ENCODE assay signal across 1 cellular context in genomic region chr1:23019094-23019850, GRCh38.
TF ChIP-seq lines count a peak whose summit lies in the region.

KDM1A (plus strand) TSS chr1:23019468; CDS start chr1:23019597, 129 bp downstream.

TF ChIP-seq in HepG2, 621 proteins besides CTCF, POLR2A, EP300 and RAD21 (continued from another document and continues in another):
- TF ChIP-seq HMGXB3 (CRISPR knock-in tag; IDR thresholded peaks at IDR 0.05; ENCODE audit: borderline replicate concordance), result peak; percentile 93
- TF ChIP-seq ZNF225 (CRISPR knock-in tag; IDR thresholded peaks at IDR 0.05), result peak; percentile 62; the same call in 1 of the 2 replicates
- no peak for TF ChIP-seq SMYD3 (CRISPR knock-in tag; IDR thresholded peaks at IDR 0.05)
- no peak for TF ChIP-seq SRSF1 (optimal IDR thresholded peaks at IDR 0.05; ENCODE audit: low read depth, low read length)
- TF ChIP-seq CHD2 (IDR thresholded peaks at IDR 0.05; ENCODE audit: low read depth, low read length), result 0 out of 2 replicates have a peak, but pooled peaks have one; percentile 47
- TF ChIP-seq SPEN (CRISPR knock-in tag; IDR thresholded peaks at IDR 0.05; ENCODE audit: low read depth), result peak; percentile 99
- 0 out of 2 replicates have a peak, but pooled peaks have one; percentile 24 for TF ChIP-seq BRF2 (CRISPR knock-in tag; IDR thresholded peaks at IDR 0.05)
- TF ChIP-seq FOXM1 (CRISPR knock-in tag; IDR thresholded peaks at IDR 0.05), result no peak; the same call in 1 of the 2 replicates
- peak; percentile 69 for TF ChIP-seq RARA (CRISPR knock-in tag; IDR thresholded peaks at IDR 0.05)
- TF ChIP-seq ZNF18 (CRISPR knock-in tag; IDR thresholded peaks at IDR 0.05; ENCODE audit: insufficient replicate concordance), result peak; percentile 48
- TF ChIP-seq ARID4A (CRISPR knock-in tag; IDR thresholded peaks at IDR 0.05; ENCODE audit: borderline replicate concordance), result peak; percentile 90; the same call in 1 of the 2 replicates
- TF ChIP-seq DR1 (CRISPR knock-in tag; IDR thresholded peaks at IDR 0.05), result peak; percentile 94
- peak; percentile 73 for TF ChIP-seq SP5 (CRISPR knock-in tag; IDR thresholded peaks at IDR 0.05; ENCODE audit: borderline replicate concordance, low read depth)
- peak; percentile 58 for TF ChIP-seq HCFC1 (IDR thresholded peaks at IDR 0.05; ENCODE audit: low read depth, low read length)
- peak; percentile 54; the same call in 1 of the 2 replicates for TF ChIP-seq ZNF280D (CRISPR knock-in tag; IDR thresholded peaks at IDR 0.05)
- peak; percentile 97 for TF ChIP-seq YEATS2 (CRISPR knock-in tag; IDR thresholded peaks at IDR 0.05; ENCODE audit: borderline replicate concordance)
- TF ChIP-seq HNF1A (IDR thresholded peaks at IDR 0.05; ENCODE audit: low read depth), result peak; percentile 16; the same call in 1 of the 2 replicates
- no peak; the same call in 1 of the 2 replicates for TF ChIP-seq HNF1A (CRISPR knock-in tag; IDR thresholded peaks at IDR 0.05; ENCODE audit: borderline replicate concordance)
- 0 out of 2 replicates have a peak, but pooled peaks have one; percentile 21 for TF ChIP-seq ZNF879 (CRISPR knock-in tag; IDR thresholded peaks at IDR 0.05)
- TF ChIP-seq SP2 (CRISPR knock-in tag; IDR thresholded peaks at IDR 0.05), result no peak
- TF ChIP-seq PHB2 (IDR thresholded peaks at IDR 0.05; ENCODE audit: partially characterized antibody), result no peak
- no peak for TF ChIP-seq TRIM24 (CRISPR knock-in tag; IDR thresholded peaks at IDR 0.05)
- TF ChIP-seq BCL3 (CRISPR knock-in tag; IDR thresholded peaks at IDR 0.05), result peak; percentile 88
- TF ChIP-seq ZNF580 (CRISPR knock-in tag; IDR thresholded peaks at IDR 0.05; ENCODE audit: borderline replicate concordance, low read depth), result peak; percentile 92; the same call in 1 of the 2 replicates
- peak; percentile 44; the same call in 1 of the 2 replicates for TF ChIP-seq ZNF773 (CRISPR knock-in tag; IDR thresholded peaks at IDR 0.05; ENCODE audit: borderline replicate concordance)
- no peak for TF ChIP-seq CREBL2 (CRISPR knock-in tag; IDR thresholded peaks at IDR 0.05; ENCODE audit: borderline replicate concordance)
- no peak for TF ChIP-seq ZEB1 (IDR thresholded peaks at IDR 0.05; ENCODE audit: insufficient replicate concordance, low read depth)
- peak; percentile 74 for TF ChIP-seq BCL6 (CRISPR knock-in tag; IDR thresholded peaks at IDR 0.05)
- peak; percentile 74; the same call in 1 of the 2 replicates for TF ChIP-seq BORCS8-MEF2B (CRISPR knock-in tag; IDR thresholded peaks at IDR 0.05)
- no peak for TF ChIP-seq CC2D1A (CRISPR knock-in tag; IDR thresholded peaks at IDR 0.05)
- no peak for TF ChIP-seq ATF7 (IDR thresholded peaks at IDR 0.05)
- peak; percentile 42; the same call in 1 of the 2 replicates for TF ChIP-seq ATF7 (CRISPR knock-in tag; IDR thresholded peaks at IDR 0.05)
